In the genomic region with DNA sequence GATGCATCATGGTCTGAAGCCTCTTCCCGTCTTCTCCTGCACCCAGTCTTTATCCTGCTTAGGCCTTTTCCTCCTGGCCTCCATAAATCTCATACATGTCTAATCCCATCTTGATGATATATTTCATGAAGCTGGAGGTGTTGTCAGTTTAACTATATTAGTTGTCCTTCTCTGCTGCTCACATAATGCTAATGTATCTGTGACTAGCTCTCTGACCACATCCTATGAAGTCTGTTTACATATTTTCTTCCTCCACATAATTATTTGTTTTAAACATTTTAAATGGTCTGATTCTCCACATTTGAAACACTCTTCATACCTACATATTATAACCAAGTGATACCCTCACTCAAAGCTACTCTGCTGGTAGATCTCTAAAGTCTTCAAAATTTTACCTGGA, we compare ENCODE assay signal across 13 cellular contexts.
"Had no signal": no experiment of that assay in that cellular context is flagged by ENCODE, and none has a peak within 500 bp of the region (broad histone marks: within the 10 kb centered on the region; RNA-seq: fewer than 3 reads in every experiment).

No MANE protein-coding gene starts in this region.

- H3K4me1 ChIP-seq: right atrium auricular region had no signal

- H3K4me3 ChIP-seq: ovary, right atrium auricular region, sigmoid colon, skin epidermis, stomach had no signal

- H3K27me3 ChIP-seq: ovary, right atrium auricular region, sigmoid colon, stomach had no signal

- H3K36me3 ChIP-seq: ovary, right atrium auricular region, sigmoid colon, stomach had no signal

- H3K9me3 ChIP-seq: ovary, right atrium auricular region, sigmoid colon, stomach had no signal

- DNase-seq: effector memory CD4-positive, alpha-beta T cell; left colon; naive thymus-derived CD4-positive, alpha-beta T cell; ovary; sigmoid colon; stimulated activated CD4-positive, alpha-beta T cell treated with anti-CD3 and anti-CD28 coated beads, Interleukin-12 subunit alpha, Interleukin-12 subunit beta, amount 100 ng/mL, for 4 hours; stimulated activated naive CD4-positive, alpha-beta T cell; stomach; substantia nigra; trophoblast cell had no signal

- ATAC-seq: esophagus mucosa; left colon; naive thymus-derived CD4-positive, alpha-beta T cell had no signal

- H3K27ac ChIP-seq: ovary, right atrium auricular region, sigmoid colon, skin epidermis, stomach had no signal
